In the genomic region with DNA sequence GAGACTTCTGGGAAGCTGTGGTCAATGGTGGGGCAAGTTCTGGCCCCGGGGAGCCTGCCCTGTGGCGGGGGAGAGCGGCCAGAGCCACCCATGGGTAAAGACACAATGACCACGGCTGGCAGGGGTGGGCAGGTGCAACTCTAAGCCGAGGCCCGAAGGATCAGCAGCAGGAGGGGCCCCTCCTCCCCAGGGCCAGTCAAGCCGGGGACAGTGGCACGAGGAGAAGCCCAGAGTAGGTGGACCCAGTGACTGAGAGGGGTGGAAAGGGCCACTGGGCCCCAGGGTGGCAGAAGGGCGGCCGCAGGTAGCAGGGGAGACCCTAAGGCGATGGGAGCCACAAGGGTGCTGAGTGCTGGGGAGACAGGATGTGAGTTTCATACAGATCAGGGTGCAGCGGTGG, we compare ENCODE assay signal across 20 cellular contexts. TPM values are rescaled to one million over a fixed set of nuclear protein-coding genes. Genes with fewer than 3 reads are reported as not detected.
A peak's percentile ranks its signal among the peaks of the same experiment; 100 is the strongest.
DNase-seq lines count a peak whose midpoint lies in the region; ATAC-seq and TF ChIP-seq lines count a peak whose summit lies in the region.
"Had no signal": no experiment of that assay in that cellular context is flagged by ENCODE, and none has a peak within 500 bp of the region (broad histone marks: within the 10 kb centered on the region; RNA-seq: fewer than 3 reads in every experiment).

No MANE protein-coding gene starts in this region.

- TF ChIP-seq CTCF in left ventricle myocardium inferior (IDR thresholded peaks at IDR 0.05; ENCODE audit: borderline replicate concordance), result no peak
- no peak for TF ChIP-seq CTCF in thoracic aorta (IDR thresholded peaks at IDR 0.05)

- H3K9me3 ChIP-seq in left ventricle myocardium inferior (replicated peaks), result no peaks in the 10 kb centered on the region
- no peaks in the 10 kb centered on the region for H3K9me3 ChIP-seq in effector memory CD4-positive, alpha-beta T cell (ENCODE audit: control insufficient read depth, low read length)
- no peaks in the 10 kb centered on the region for H3K9me3 ChIP-seq in thoracic aorta
- H3K9me3 ChIP-seq: Caco-2 had no signal

- H3K27ac ChIP-seq in left ventricle myocardium inferior (replicated peaks), result peak overlapping the region; percentile 98
- peak overlapping the region; percentile 25 for H3K27ac ChIP-seq in effector memory CD4-positive, alpha-beta T cell (ENCODE audit: insufficient read depth, low read length, poor library complexity, severe bottlenecking)
- peak overlapping the region; percentile 77 to 95 for H3K27ac ChIP-seq in thoracic aorta
- H3K27ac ChIP-seq: KMS-11, PC-9 had no signal

- H3K4me3 ChIP-seq in left ventricle myocardium inferior (peak overlapping the region; percentile 12), thoracic aorta (no peak overlapping the region)
- no peak overlapping the region for H3K4me3 ChIP-seq in effector memory CD4-positive, alpha-beta T cell (ENCODE audit: insufficient read depth, low read depth, low read length, poor library complexity, severe bottlenecking)
- H3K4me3 ChIP-seq: PC-9 had no signal

- DNase-seq in left ventricle myocardium inferior, result no peak
- no peak for DNase-seq in Right ventricle myocardium inferior (ENCODE audit: missing footprints)
- no peak for DNase-seq in effector memory CD4-positive, alpha-beta T cell
- DNase-seq in sciatic nerve (ENCODE audit: low spot score), result peak; percentile 47
- DNase-seq in thoracic aorta (ENCODE audit: low spot score), result no peak
- no peak for DNase-seq in DMS79 treated with DMSO at 0.1 percent for 48 hours (lab: John Stamatoyannopoulos, UW)
- DNase-seq in NCI-H2171 (lab: John Stamatoyannopoulos, UW), result no peak
- DNase-seq in hepatic stellate cell (ENCODE audit: low spot score), result no peak
- DNase-seq: Caco-2, DMS153, EL, NCI-H1048, NCI-H1436 treated with DMSO at 0.1 percent for 48 hours, NCI-H2029 treated with DMSO at 0.1 percent for 48 hours, NCI-H510A, NCI-H82 had no signal

- H3K36me3 ChIP-seq in left ventricle myocardium inferior (peaks cover 53% of the 10 kb centered on the region), thoracic aorta (peaks cover 26% of the 10 kb centered on the region)
- peaks cover 78% of the 10 kb centered on the region for H3K36me3 ChIP-seq in effector memory CD4-positive, alpha-beta T cell (ENCODE audit: control insufficient read depth, insufficient read depth, low read length)

- intact Hi-C loops in left ventricle myocardium inferior (cut with micrococcal nuclease), result no loop called here
- intact Hi-C loops in Right ventricle myocardium inferior (cut with DNase I), result no loop called here
- intact Hi-C loops in sciatic nerve (cut with DNase I), result no loop called here

- ATAC-seq in Right ventricle myocardium inferior, result no peak
- ATAC-seq in sciatic nerve, result no peak
- no peak for ATAC-seq in thoracic aorta (ENCODE audit: insufficient number of reproducible peaks, low FRiP score, low read depth)

- no peaks in the 10 kb centered on the region for H3K27me3 ChIP-seq in left ventricle myocardium inferior (ENCODE audit: low read depth)
- no peaks in the 10 kb centered on the region for H3K27me3 ChIP-seq in effector memory CD4-positive, alpha-beta T cell (replicated peaks; ENCODE audit: control insufficient read depth, insufficient read depth, low read length, poor library complexity, severe bottlenecking)
- no peaks in the 10 kb centered on the region for H3K27me3 ChIP-seq in thoracic aorta (replicated peaks; ENCODE audit: insufficient read depth)

- H3K4me1 ChIP-seq in left ventricle myocardium inferior (peaks cover 82% of the 10 kb centered on the region), thoracic aorta (ENCODE audit: control insufficient read depth in 1 of 2, low read depth in 2 of 2) (peaks cover 44 to 63% of the 10 kb centered on the region in 2 donors)
- peaks cover 15% of the 10 kb centered on the region for H3K4me1 ChIP-seq in effector memory CD4-positive, alpha-beta T cell (ENCODE audit: control insufficient read depth, insufficient read depth, low read length, poor library complexity, severe bottlenecking)
- H3K4me1 ChIP-seq: Caco-2 had no signal

RNA-seq across cellular contexts. Expression of a gene that starts 17.7 kb away (rescaled TPM):
- 27.1 TPM for total RNA-seq in left ventricle myocardium inferior
- 30.7 TPM for total RNA-seq in Right ventricle myocardium inferior
- total RNA-seq in sciatic nerve, result 20.4 TPM
- total RNA-seq in thoracic aorta, result 100 to 1,000 TPM; 111 to 125 TPM
- total RNA-seq: Caco-2, H1, M059J, PC-9 had no signal

RNA-seq across cellular contexts. Expression of a gene that starts 58.0 kb away (rescaled TPM):
- total RNA-seq in left ventricle myocardium inferior (17.7 TPM), Right ventricle myocardium inferior (18.9 TPM), sciatic nerve (27.9 TPM), thoracic aorta (10 to 100 TPM; 24.8 to 27.9 TPM)

Comparison
In these comparisons a context has a peak if more than half of its experiments do, and no peak if none do; other contexts are left out.
1. H3K27ac ChIP-seq: peak in every context shown above with its lines; median percentile 98 in left ventricle myocardium inferior; 86 in thoracic aorta; 25 in effector memory CD4-positive, alpha-beta T cell.